ENCODE assay signal across 22 cellular contexts in the genomic region with DNA sequence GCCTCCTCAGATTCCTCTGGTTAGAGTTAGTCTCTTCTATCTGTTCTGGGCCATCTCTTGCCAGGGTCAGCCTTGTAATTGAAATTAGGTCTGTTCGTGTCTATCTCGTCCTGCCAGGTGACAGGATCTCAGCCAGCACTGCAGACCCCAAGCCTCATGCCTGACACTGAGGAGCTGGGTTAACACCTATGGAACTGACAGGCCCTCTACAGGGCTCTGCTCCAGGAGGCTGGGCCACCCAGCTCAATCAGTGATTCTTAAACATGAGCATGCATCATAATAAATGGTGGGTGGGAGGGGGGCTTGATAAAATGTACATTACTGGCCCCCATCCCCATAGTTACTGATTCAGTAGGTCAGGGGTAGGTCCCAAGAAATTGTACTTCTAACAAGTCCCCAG.
A peak's percentile ranks its signal among the peaks of the same experiment; 100 is the strongest.
DNase-seq lines count a peak whose midpoint lies in the region; ATAC-seq and TF ChIP-seq lines count a peak whose summit lies in the region.
"Had no signal": no experiment of that assay in that cellular context is flagged by ENCODE, and none has a peak within 500 bp of the region (broad histone marks: within the 10 kb centered on the region; RNA-seq: fewer than 3 reads in every experiment).

No MANE protein-coding gene starts in this region.

- TF ChIP-seq CTCF in natural killer cell (IDR thresholded peaks at IDR 0.05) (no peak), upper lobe of right lung (IDR thresholded peaks at IDR 0.05) (no peak)

- no peak for ATAC-seq in natural killer cell
- ATAC-seq in natural killer cell treated with Interleukin-12 subunit alpha and Interleukin-12 subunit beta and Interleukin-15 and Interleukin-18, amount 100 ng/mL, for 72 hours: no peak
- ATAC-seq in sciatic nerve: no peak
- no peak for ATAC-seq in upper lobe of right lung
- no peak for ATAC-seq in GM18858 (IDR thresholded peaks at IDR 0.05; ENCODE audit: unreplicated experiment)
- ATAC-seq: A549, HCT116 had no signal

- peaks cover 38 to 40% of the 10 kb centered on the region in 2 donors for H3K4me1 Mint-ChIP-seq in natural killer cell
- peaks cover 25 to 29% of the 10 kb centered on the region in 2 donors for H3K4me1 Mint-ChIP-seq in natural killer cell treated with Interleukin-12 subunit alpha and Interleukin-12 subunit beta and Interleukin-15 and Interleukin-18, amount 100 ng/mL, for 72 hours (ENCODE audit: low read depth in 2 of 2)

- H3K9me3 Mint-ChIP-seq in natural killer cell: no peaks in the 10 kb centered on the region
- no peaks in the 10 kb centered on the region for H3K9me3 Mint-ChIP-seq in natural killer cell treated with Interleukin-12 subunit alpha and Interleukin-12 subunit beta and Interleukin-15 and Interleukin-18, amount 100 ng/mL, for 72 hours
- H3K9me3 Mint-ChIP-seq: CD4-positive, alpha-beta T cell had no signal

- H3K9me3 ChIP-seq in upper lobe of right lung (no peaks in the 10 kb centered on the region), HAP-1 (no peaks in the 10 kb centered on the region)
- H3K9me3 ChIP-seq: A549; BE2C; BLaER1 treated with 17β-estradiol and CSF1 and Interleukin-3, amounts not matched to agents 10 nM and 100 nM had no signal

- H3K27ac Mint-ChIP-seq in natural killer cell: no peak overlapping the region
- no peak overlapping the region for H3K27ac Mint-ChIP-seq in natural killer cell treated with Interleukin-12 subunit alpha and Interleukin-12 subunit beta and Interleukin-15 and Interleukin-18, amount 100 ng/mL, for 72 hours
- H3K27ac Mint-ChIP-seq: CD4-positive, alpha-beta T cell had no signal

- in situ Hi-C loops in HAP-1 (cut with MboI; ENCODE audit: low sequenced_read_pairs): no loop called here

- H3K36me3 Mint-ChIP-seq in natural killer cell: no peaks in the 10 kb centered on the region
- no peaks in the 10 kb centered on the region for H3K36me3 Mint-ChIP-seq in natural killer cell treated with Interleukin-12 subunit alpha and Interleukin-12 subunit beta and Interleukin-15 and Interleukin-18, amount 100 ng/mL, for 72 hours
- H3K36me3 Mint-ChIP-seq: CD14-positive monocyte had no signal

- H3K27me3 Mint-ChIP-seq in natural killer cell (ENCODE audit: low read depth in 2 of 2): peaks cover 25 to 26% of the 10 kb centered on the region in 2 donors
- H3K27me3 Mint-ChIP-seq in natural killer cell treated with Interleukin-12 subunit alpha and Interleukin-12 subunit beta and Interleukin-15 and Interleukin-18, amount 100 ng/mL, for 72 hours: peaks cover 5 to 13% of the 10 kb centered on the region in 2 donors

- DNase-seq in natural killer cell: no peak
- DNase-seq in natural killer cell treated with Interleukin-12 subunit alpha and Interleukin-12 subunit beta and Interleukin-15 and Interleukin-18, amount 100 ng/mL, for 72 hours (ENCODE audit: low spot score): no peak
- DNase-seq in sciatic nerve (ENCODE audit: low spot score): peak; percentile 0
- DNase-seq in upper lobe of right lung: peak; percentile 16
- DNase-seq in HAP-1 (ENCODE audit: low spot score in 2 of 2): no peak
- DNase-seq: 8988T; ACHN; AML-193; BE2C; Calu3; CD4-positive, alpha-beta T cell; COR-L47; DMS53; DMS79 treated with DMSO at 0.1 percent for 48 hours; GF-D8; GM23248; H7 had no signal

- H3K27me3 ChIP-seq in upper lobe of right lung: peaks cover 28% of the 10 kb centered on the region
- peaks cover 30% of the 10 kb centered on the region for H3K27me3 ChIP-seq in HAP-1 (ENCODE audit: low read depth)

- H3K4me3 ChIP-seq in upper lobe of right lung (no peak overlapping the region), HAP-1 (no peak overlapping the region)
- H3K4me3 ChIP-seq: A549; BLaER1 treated with 17β-estradiol and CSF1 and Interleukin-3, amounts not matched to agents 10 nM and 100 nM; GM23248 had no signal

- H3K27ac ChIP-seq in upper lobe of right lung: no peak overlapping the region
- H3K27ac ChIP-seq: A549; BLaER1 treated with 17β-estradiol and CSF1 and Interleukin-3, amounts not matched to agents 10 nM and 100 nM; GM23248 had no signal

- H3K4me3 Mint-ChIP-seq in natural killer cell: peak overlapping the region; percentile 25
- H3K4me3 Mint-ChIP-seq in natural killer cell treated with Interleukin-12 subunit alpha and Interleukin-12 subunit beta and Interleukin-15 and Interleukin-18, amount 100 ng/mL, for 72 hours: no peak overlapping the region
- H3K4me3 Mint-ChIP-seq: CD14-positive monocyte; CD4-positive, alpha-beta T cell had no signal

- H3K36me3 ChIP-seq in upper lobe of right lung: no peaks in the 10 kb centered on the region
- H3K36me3 ChIP-seq in HAP-1 (replicated peaks): no peaks in the 10 kb centered on the region
- H3K36me3 ChIP-seq: BE2C; BLaER1 treated with 17β-estradiol and CSF1 and Interleukin-3, amounts not matched to agents 10 nM and 100 nM had no signal

- H3K4me1 ChIP-seq in upper lobe of right lung: peaks cover 9% of the 10 kb centered on the region
- H3K4me1 ChIP-seq in HAP-1: no peaks in the 10 kb centered on the region
- H3K4me1 ChIP-seq: A549 had no signal

- intact Hi-C loops in natural killer cell (cut with micrococcal nuclease): no loop called here
- intact Hi-C loops in sciatic nerve (cut with DNase I): no loop called here
- intact Hi-C loops in upper lobe of right lung (cut with DNase I): no loop called here

Comparison
In these comparisons a context has a peak if more than half of its experiments do, and no peak if none do; other contexts are left out.
1. DNase-seq: peak in sciatic nerve (single experiment) and upper lobe of right lung (single experiment); none in natural killer cell (single experiment), natural killer cell treated with Interleukin-12 subunit alpha and Interleukin-12 subunit beta and Interleukin-15 and Interleukin-18, amount 100 ng/mL, for 72 hours (single experiment) and HAP-1 (0 of 2).